1 cellular context compared by ENCODE assay signal in genomic region chr20:49219091-49219923, GRCh38.
TF ChIP-seq lines count a peak whose summit lies in the region.

Gene DDX27 (plus strand): TSS chr20:49219416. CDS start chr20:49219449, 33 bp downstream.

TF ChIP-seq in HepG2, 621 proteins besides CTCF, POLR2A, EP300 and RAD21 (continued from another document and continues in another):
- TF ChIP-seq DR1 (CRISPR knock-in tag; IDR thresholded peaks at IDR 0.05) (peak; percentile 54; the same call in 1 of the 2 replicates), ZNF781 (CRISPR knock-in tag; IDR thresholded peaks at IDR 0.05; ENCODE audit: borderline replicate concordance, not compliant biosample characterization) (peak; percentile 98), MED1 (CRISPR knock-in tag; IDR thresholded peaks at IDR 0.05) (peak; percentile 86), KDM6A (CRISPR knock-in tag; IDR thresholded peaks at IDR 0.05; ENCODE audit: low read depth) (0 out of 2 replicates have a peak, but pooled peaks have one; percentile 34), ZNF441 (CRISPR knock-in tag; IDR thresholded peaks at IDR 0.05; ENCODE audit: borderline replicate concordance) (peak; percentile 43; the same call in 1 of the 2 replicates), ZBTB43 (CRISPR knock-in tag; conservative IDR thresholded peaks at IDR 0.05) (no peak), ATF5 (CRISPR knock-in tag; IDR thresholded peaks at IDR 0.05; ENCODE audit: low read depth) (no peak), GABPB1 (CRISPR knock-in tag; IDR thresholded peaks at IDR 0.05) (peak; percentile 99), POGZ (CRISPR knock-in tag; IDR thresholded peaks at IDR 0.05) (no peak; the same call in 1 of the 2 replicates), ZNF30 (CRISPR knock-in tag; IDR thresholded peaks at IDR 0.05) (no peak), MBNL3 (CRISPR knock-in tag; conservative IDR thresholded peaks at IDR 0.05) (no peak), HOXD1 (CRISPR knock-in tag; IDR thresholded peaks at IDR 0.05) (peak; percentile 84; the same call in 1 of the 2 replicates), ZNF709 (CRISPR knock-in tag; IDR thresholded peaks at IDR 0.05) (peak; percentile 83; the same call in 1 of the 2 replicates), ZNF136 (CRISPR knock-in tag; IDR thresholded peaks at IDR 0.05; ENCODE audit: low read depth) (peak; percentile 92), ZSCAN21 (CRISPR knock-in tag; IDR thresholded peaks at IDR 0.05; ENCODE audit: borderline replicate concordance) (peak; percentile 44; the same call in 1 of the 2 replicates), FOXO4 (CRISPR knock-in tag; conservative IDR thresholded peaks at IDR 0.05) (no peak), ZNF383 (CRISPR knock-in tag; IDR thresholded peaks at IDR 0.05; ENCODE audit: borderline replicate concordance) (no peak), BRCA1 (CRISPR knock-in tag; IDR thresholded peaks at IDR 0.05) (peak; percentile 90; the same call in 1 of the 2 replicates), NCOA5 (CRISPR knock-in tag; IDR thresholded peaks at IDR 0.05) (no peak), AGO1 (IDR thresholded peaks at IDR 0.05; ENCODE audit: low read depth, low read length, poor library complexity, severe bottlenecking) (no peak), LBX2 (CRISPR knock-in tag; IDR thresholded peaks at IDR 0.05; ENCODE audit: borderline replicate concordance) (peak; percentile 84; the same call in 1 of the 2 replicates), MIXL1 (CRISPR knock-in tag; IDR thresholded peaks at IDR 0.05) (peak; percentile 93), ZNF10 (CRISPR knock-in tag; IDR thresholded peaks at IDR 0.05; ENCODE audit: borderline replicate concordance, low read depth) (no peak), TAF15 (IDR thresholded peaks at IDR 0.05; ENCODE audit: low read depth, low read length, poor library complexity, severe bottlenecking) (no peak), ZBTB7B (CRISPR knock-in tag; IDR thresholded peaks at IDR 0.05) (peak; percentile 49; the same call in 1 of the 2 replicates), ZNF263 (CRISPR knock-in tag; IDR thresholded peaks at IDR 0.05) (peak; percentile 80), ZNF615 (CRISPR knock-in tag; IDR thresholded peaks at IDR 0.05; ENCODE audit: borderline replicate concordance) (no peak), KDM5A (IDR thresholded peaks at IDR 0.05; ENCODE audit: borderline replicate concordance, low read length) (peak; percentile 80), TFDP2 (CRISPR knock-in tag; IDR thresholded peaks at IDR 0.05) (peak; percentile 40), MAFG (CRISPR knock-in tag; IDR thresholded peaks at IDR 0.05) (no peak), ZNF644 (CRISPR knock-in tag; IDR thresholded peaks at IDR 0.05; ENCODE audit: low read depth) (0 out of 2 replicates have a peak, but pooled peaks have one; percentile 6), SRSF4 (IDR thresholded peaks at IDR 0.05; ENCODE audit: low read depth, low read length, poor library complexity, severe bottlenecking) (no peak), YEATS4 (CRISPR knock-in tag; IDR thresholded peaks at IDR 0.05; ENCODE audit: borderline replicate concordance) (peak; percentile 93), CBX2 (IDR thresholded peaks at IDR 0.05; ENCODE audit: low read depth, low read length) (no peak), CBX2 (CRISPR knock-in tag; IDR thresholded peaks at IDR 0.05; ENCODE audit: low read depth) (no peak), PCBP2 (optimal IDR thresholded peaks at IDR 0.05; ENCODE audit: low read depth, low read length, poor library complexity, severe bottlenecking) (no peak), SNRNP70 (IDR thresholded peaks at IDR 0.05; ENCODE audit: low read depth, low read length) (no peak), ARID5B (CRISPR knock-in tag; IDR thresholded peaks at IDR 0.05) (peak; percentile 7; the same call in 1 of the 2 replicates), KAT8 (CRISPR knock-in tag; IDR thresholded peaks at IDR 0.05) (peak; percentile 99), ZNF280B (CRISPR knock-in tag; IDR thresholded peaks at IDR 0.05; ENCODE audit: borderline replicate concordance) (peak; percentile 97), TFE3 (CRISPR knock-in tag; IDR thresholded peaks at IDR 0.05) (peak; percentile 79), U2AF1 (optimal IDR thresholded peaks at IDR 0.05; ENCODE audit: low read depth, low read length) (no peak), ZNF354B (CRISPR knock-in tag; IDR thresholded peaks at IDR 0.05) (peak; percentile 95; the same call in 1 of the 2 replicates), ZNF704 (CRISPR knock-in tag; IDR thresholded peaks at IDR 0.05; ENCODE audit: borderline replicate concordance) (peak; percentile 64; the same call in 1 of the 2 replicates), ZNF878 (CRISPR knock-in tag; IDR thresholded peaks at IDR 0.05) (no peak), ZSCAN30 (CRISPR knock-in tag; IDR thresholded peaks at IDR 0.05) (no peak), TMF1 (CRISPR knock-in tag; IDR thresholded peaks at IDR 0.05; ENCODE audit: low read depth) (0 out of 2 replicates have a peak, but pooled peaks have one; percentile 26), GATAD2A (CRISPR knock-in tag; IDR thresholded peaks at IDR 0.05) (peak; percentile 68), ZNF503 (CRISPR knock-in tag; IDR thresholded peaks at IDR 0.05) (no peak), SRF (IDR thresholded peaks at IDR 0.05; ENCODE audit: low read depth, low read length) (peak; percentile 28; the same call in 1 of the 2 replicates), MIER2 (CRISPR knock-in tag; IDR thresholded peaks at IDR 0.05) (no peak; the same call in 1 of the 2 replicates), PTBP1 (IDR thresholded peaks at IDR 0.05; ENCODE audit: low read depth, low read length, poor library complexity, severe bottlenecking) (no peak)
